ENCODE assay signal across 8 cellular contexts in genomic region chr6:108589244-108589730, GRCh38. TPM values are rescaled to one million over a fixed set of nuclear protein-coding genes. Genes with fewer than 3 reads are reported as not detected.
DNase-seq lines count a peak whose midpoint lies in the region; ATAC-seq and TF ChIP-seq lines count a peak whose summit lies in the region.

No MANE protein-coding gene starts in this region.

- peaks cover 63 to 98% (median 89%) of the 10 kb centered on the region in 6 donors for H3K4me1 ChIP-seq in spleen

- peak; percentile 28 for DNase-seq in NCI-H226
- peak; percentile 74 to 90 for DNase-seq in left colon
- DNase-seq in spleen = peak; percentile 81
- DNase-seq in GM10266 (ENCODE audit: extremely low spot score) = no peak
- DNase-seq in NCI-H748 treated with DMSO at 0.1 percent for 48 hours (lab: John Stamatoyannopoulos, UW) = no peak
- DNase-seq in GM19238 (ENCODE audit: insufficient read length, low spot score) = no peak

- intact Hi-C loops in left colon (cut with DNase I, micrococcal nuclease) (loop anchor here in 1 of 2 donors (10.0 kb wide), 1 partner anchor 66 kb away; no protein-coding TSS in a partner anchor), spleen (cut with DNase I; ENCODE audit: low total_unique reads) (no loop called here)

- no peak for TF ChIP-seq POLR2A in spleen (IDR thresholded peaks at IDR 0.05)

- no peaks in the 10 kb centered on the region for H3K27me3 ChIP-seq in spleen (replicated peaks in 1 of 7)

- H3K27ac ChIP-seq in cingulate gyrus (ENCODE audit: low read depth, low read length) = peak overlapping the region; percentile 93
- peak overlapping the region; percentile 55 to 88 (median 82) for H3K27ac ChIP-seq in spleen

- 18 to 45% (median 34%) methylated on average over 6 of the region's 6 CpGs for WGBS in spleen, 5 donors

- TF ChIP-seq CTCF in spleen (IDR thresholded peaks at IDR 0.05 in 8 of 11, conservative IDR thresholded peaks at IDR 0.05 in 3 of 11) = no peak
- TF ChIP-seq CTCF in GM10266 (IDR thresholded peaks at IDR 0.05; ENCODE audit: control insufficient read depth, insufficient read depth, low read depth, missing control alignments) = no peak

- H3K9me3 ChIP-seq in spleen = no peaks in the 10 kb centered on the region

- H3K36me3 ChIP-seq in spleen = peaks cover 0 to 6% (median 0%) of the 10 kb centered on the region in 6 donors

- ATAC-seq in GM21529 (IDR thresholded peaks at IDR 0.05; ENCODE audit: unreplicated experiment) (peak; percentile 43), left colon (peak; percentile 97)

- peak overlapping the region in 3 of 8 donors; percentile 4 to 44 (median 6) for H3K4me3 ChIP-seq in spleen

RNA-seq across cellular contexts. Expression of gene FOXO3, which starts 28.6 kb away (rescaled TPM):
- total RNA-seq in left colon (10 to 100 TPM; 39.9 to 70.0 TPM), spleen (10 to 100 TPM; 45.8 to 86.9 (median 75.2) TPM)
- 10 to 100 TPM in 2 of 3 donors, 1 to 10 TPM in 1; 9.4 to 12.6 (median 12.0) TPM for polyA plus RNA-seq in spleen

Comparison
In these comparisons a context has a peak if more than half of its experiments do, and no peak if none do; other contexts are left out.
1. DNase-seq: peak in NCI-H226 (single experiment), left colon (2 of 2) and spleen (single experiment); none in GM10266 (single experiment), NCI-H748 treated with DMSO at 0.1 percent for 48 hours (single experiment) and GM19238 (single experiment).